In the genomic region with DNA sequence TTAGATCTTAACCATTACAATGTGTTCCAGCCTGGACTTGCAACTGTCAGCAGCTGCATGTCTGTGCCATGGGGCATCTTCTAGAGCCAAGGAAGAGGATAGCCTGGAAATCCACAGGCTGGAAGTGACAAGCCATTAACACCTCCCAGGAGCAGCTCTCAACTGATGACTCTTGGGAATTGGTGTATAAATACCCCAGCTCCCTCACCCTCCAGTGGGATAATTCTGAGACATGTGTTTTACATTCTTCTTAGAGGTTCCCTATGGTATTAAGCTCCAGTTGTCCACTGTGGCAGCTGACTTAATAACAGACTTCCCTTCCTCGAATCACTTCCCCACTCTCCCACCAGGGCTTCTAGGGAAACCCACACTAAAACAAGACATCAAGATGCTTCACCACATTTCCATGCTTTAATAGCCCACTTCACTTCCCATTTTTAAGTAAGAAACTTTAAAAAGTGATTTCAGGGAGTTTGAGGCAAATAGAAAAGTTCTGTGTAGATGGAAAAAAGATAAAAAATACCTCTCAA, we compare ENCODE assay signal across 17 cellular contexts.
"Had no signal": no experiment of that assay in that cellular context is flagged by ENCODE, and none has a peak within 500 bp of the region (broad histone marks: within the 10 kb centered on the region; RNA-seq: fewer than 3 reads in every experiment).

No MANE protein-coding gene starts in this region.

- H3K27ac ChIP-seq: brain microvascular endothelial cell, coronary artery, foreskin keratinocyte, neural progenitor cell, ovary, sigmoid colon had no signal

- DNase-seq: activated CD4-positive, CD25-positive, alpha-beta regulatory T cell; activated naive CD4-positive, alpha-beta T cell treated with Interleukin-2 at 50 U/mL for 16 hours; anterior cingulate cortex; brain microvascular endothelial cell; effector CD4-positive, alpha-beta T cell; head of caudate nucleus; immature natural killer cell; midbrain; naive B cell; ovary; sigmoid colon; stimulated activated CD4-positive, alpha-beta T cell treated with anti-CD3 and anti-CD28 coated beads, Interleukin-1b, Interleukin-23, amount 100 ng/mL, for 48 hours; T-helper 2 cell had no signal

- H3K9me3 ChIP-seq: ovary, sigmoid colon had no signal

- H3K9ac ChIP-seq: neural progenitor cell had no signal

- H3K4me3 ChIP-seq: coronary artery, lung, neural progenitor cell, ovary, sigmoid colon had no signal

- H3K4me1 ChIP-seq: foreskin keratinocyte, neural progenitor cell, sigmoid colon had no signal

- H3K27me3 ChIP-seq: brain microvascular endothelial cell, neural progenitor cell, ovary, sigmoid colon had no signal

- H2AFZ ChIP-seq: neural progenitor cell had no signal

- H3K36me3 ChIP-seq: brain microvascular endothelial cell, neural progenitor cell, ovary, sigmoid colon had no signal

- H3K4me2 ChIP-seq: neural progenitor cell had no signal
